ENCODE assay signal across 18 cellular contexts in the genomic region with DNA sequence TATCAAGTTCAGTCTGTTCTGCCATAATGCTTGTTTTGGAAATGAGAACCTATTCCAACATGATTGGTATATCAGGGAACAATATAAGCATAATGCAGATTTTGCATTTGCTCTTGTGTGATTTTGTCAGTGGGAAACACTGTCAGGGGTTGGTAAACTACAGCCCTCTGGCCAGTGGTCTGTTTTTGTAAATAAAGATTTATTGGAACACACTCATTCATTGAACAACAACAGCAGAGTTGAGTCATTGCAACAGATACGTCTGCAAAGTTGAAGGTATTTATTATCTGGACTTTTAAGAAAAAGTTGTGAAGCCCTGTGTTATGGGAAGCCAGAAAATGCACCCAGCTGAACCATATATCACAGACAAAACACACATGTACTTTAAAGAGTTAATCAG.
DNase-seq lines count a peak whose midpoint lies in the region; TF ChIP-seq lines count a peak whose summit lies in the region.
"Had no signal": no experiment of that assay in that cellular context is flagged by ENCODE, and none has a peak within 500 bp of the region (broad histone marks: within the 10 kb centered on the region; RNA-seq: fewer than 3 reads in every experiment).

No MANE protein-coding gene starts in this region.

- H4K8ac ChIP-seq in trophoblast cell (ENCODE audit: low read depth, low read length) = no peak overlapping the region

- no peak overlapping the region for H2BK120ac ChIP-seq in trophoblast cell (ENCODE audit: insufficient read depth, low read length, poor library complexity)

- peaks cover 70% of the 10 kb centered on the region for H3F3A ChIP-seq in GM23248 (ENCODE audit: insufficient read depth)

- no peak overlapping the region for H4K91ac ChIP-seq in trophoblast cell (ENCODE audit: low read depth, low read length)

- no peak overlapping the region for H3K4me3 ChIP-seq in ACC112 (ENCODE audit: low read depth, low read length)
- H3K4me3 ChIP-seq in GM23248 = no peak overlapping the region
- no peak overlapping the region for H3K4me3 ChIP-seq in adipocyte (ENCODE audit: low read length)
- H3K4me3 ChIP-seq in fibroblast of villous mesenchyme (ENCODE audit: low read depth, low read length) = no peak overlapping the region
- H3K4me3 ChIP-seq in trophoblast cell (ENCODE audit: low read depth, low read length) = no peak overlapping the region
- H3K4me3 ChIP-seq: A549 had no signal

- H4K12ac ChIP-seq in trophoblast cell (ENCODE audit: low read depth, low read length) = no peak overlapping the region

- H3K18ac ChIP-seq in trophoblast cell (ENCODE audit: low read length) = no peak overlapping the region

- peaks cover 5% of the 10 kb centered on the region for H3K4me1 Mint-ChIP-seq in MCF 10A (ENCODE audit: insufficient read depth, unreplicated experiment)
- H3K4me1 Mint-ChIP-seq: CD4-positive, alpha-beta memory T cell had no signal

- TF ChIP-seq CTCF in fibroblast of villous mesenchyme (IDR thresholded peaks at IDR 0.05; ENCODE audit: insufficient read depth, low read depth, low read length) = no peak
- no peak for TF ChIP-seq CTCF in MCF 10A (IDR thresholded peaks at IDR 0.05; ENCODE audit: unreplicated experiment)

- H3K9ac ChIP-seq in GM23248 (peak overlapping the region; percentile 70), adipocyte (ENCODE audit: low read length) (peak overlapping the region; percentile 70), trophoblast cell (ENCODE audit: low read length) (no peak overlapping the region)

- H2AFZ ChIP-seq in ACC112 (ENCODE audit: low read length, unreplicated experiment) (no peak overlapping the region), GM23248 (no peak overlapping the region), trophoblast cell (ENCODE audit: insufficient read depth, low read length, poor library complexity) (no peak overlapping the region)

- BruUV-seq in MCF 10A (replicated peaks; lab: Mats Ljungman, UMichigan) = no TSS peak

- H3K4me1 ChIP-seq in ACC112 (ENCODE audit: control insufficient read depth, insufficient read depth, low read length, unreplicated experiment) = peaks cover 60% of the 10 kb centered on the region
- peaks cover 63% of the 10 kb centered on the region for H3K4me1 ChIP-seq in GM23248 (ENCODE audit: insufficient read depth)
- peaks cover 31% of the 10 kb centered on the region for H3K4me1 ChIP-seq in adipocyte (ENCODE audit: control insufficient read depth, insufficient read depth, low read length)
- no peaks in the 10 kb centered on the region for H3K4me1 ChIP-seq in trophoblast cell (ENCODE audit: control insufficient read depth in 1 of 2, insufficient read depth in 2 of 2, low read length in 2 of 2)

- H2AK5ac ChIP-seq in trophoblast cell (ENCODE audit: low read length) = no peak overlapping the region

- H3K23ac ChIP-seq in trophoblast cell (ENCODE audit: low read length) = no peak overlapping the region

- H3K4me3 Mint-ChIP-seq in MCF 10A (ENCODE audit: unreplicated experiment) = no peak overlapping the region
- H3K4me3 Mint-ChIP-seq: CD4-positive, alpha-beta memory T cell had no signal

- CTCF ChIA-PET in MCF 10A (lab: Yijun Ruan, JAX) = interaction anchor here (0.6 kb wide), 1 partner anchor 56 kb away, joined by 3 read pairs; no protein-coding TSS in a partner anchor

- in situ Hi-C loops in GM23248 (cut with MboI) = no loop called here

- no peaks in the 10 kb centered on the region for H3K27me3 Mint-ChIP-seq in MCF 10A (ENCODE audit: insufficient read depth, unreplicated experiment)

- H3K36me3 ChIP-seq in ACC112 (ENCODE audit: insufficient read depth, low read length) (peaks cover 33% of the 10 kb centered on the region), GM23248 (ENCODE audit: low read depth) (peaks cover 6% of the 10 kb centered on the region; the same call in 1 of the 2 replicates), adipocyte (ENCODE audit: control insufficient read depth, insufficient read depth, low read length, severe bottlenecking) (no peaks in the 10 kb centered on the region), trophoblast cell (ENCODE audit: control insufficient read depth in 1 of 2, insufficient read depth in 2 of 2, low read length in 2 of 2) (no peaks in the 10 kb centered on the region)

- peak overlapping the region; percentile 98; the same call in 1 of the 2 replicates for H3K27ac ChIP-seq in ACC112 (ENCODE audit: low read depth, low read length)
- H3K27ac ChIP-seq in GM23248 = peak overlapping the region; percentile 92
- no peak overlapping the region for H3K27ac ChIP-seq in trophoblast cell (ENCODE audit: low read depth, low read length)

- DNase-seq in GM23248 (no peak), adipocyte (ENCODE audit: low read depth) (no peak), fibroblast of villous mesenchyme (ENCODE audit: low read depth) (peak; percentile 37), foreskin melanocyte (no peak), trophoblast cell (no peak), MCF 10A (ENCODE audit: unreplicated experiment) (no peak), amniotic stem cell (lab: John Stamatoyannopoulos, UW) (no peak)
- DNase-seq: 8988T; C1 segment of cervical spinal cord; Calu3; CD4-positive, alpha-beta memory T cell; COR-L47; DMS53; DMS79 treated with DMSO at 0.1 percent for 48 hours; H7; HCEC 1CT had no signal

- no peaks in the 10 kb centered on the region for H3K27me3 ChIP-seq in ACC112 (ENCODE audit: insufficient read depth, low read length)
- H3K27me3 ChIP-seq in GM23248 (replicated peaks; ENCODE audit: insufficient read depth) = no peaks in the 10 kb centered on the region
- no peaks in the 10 kb centered on the region for H3K27me3 ChIP-seq in adipocyte (replicated peaks; ENCODE audit: control insufficient read depth, insufficient read depth, low read length)
- H3K27me3 ChIP-seq in trophoblast cell (ENCODE audit: insufficient read depth, low read length) = no peaks in the 10 kb centered on the region

- H3K36me3 Mint-ChIP-seq in MCF 10A (ENCODE audit: insufficient read depth, unreplicated experiment) = peaks cover 7% of the 10 kb centered on the region
- H3K36me3 Mint-ChIP-seq: CD4-positive, alpha-beta memory T cell had no signal

- no peak overlapping the region for H3K27ac Mint-ChIP-seq in MCF 10A (ENCODE audit: low read depth, unreplicated experiment)
- H3K27ac Mint-ChIP-seq: CD4-positive, alpha-beta memory T cell had no signal

- H3K14ac ChIP-seq in trophoblast cell (ENCODE audit: low read length) = no peak overlapping the region

- H3K4me2 ChIP-seq in GM23248 (ENCODE audit: unreplicated experiment) = peak overlapping the region; percentile 24
- H3K4me2 ChIP-seq in trophoblast cell (ENCODE audit: low read length) = no peak overlapping the region
- H3K4me2 ChIP-seq: A549 had no signal

- no peak overlapping the region for H2BK5ac ChIP-seq in trophoblast cell (ENCODE audit: low read depth, low read length, poor library complexity)

- no peaks in the 10 kb centered on the region for H4K20me1 ChIP-seq in GM23248 (ENCODE audit: insufficient read depth)

- H3K79me2 ChIP-seq in ACC112 (ENCODE audit: control insufficient read depth, insufficient read depth, low read length, unreplicated experiment) = peaks cover 33% of the 10 kb centered on the region
- peaks cover 71% of the 10 kb centered on the region for H3K79me2 ChIP-seq in GM23248 (ENCODE audit: insufficient read depth)
- H3K79me2 ChIP-seq in trophoblast cell (ENCODE audit: control insufficient read depth, insufficient read depth, low read length, poor library complexity) = no peaks in the 10 kb centered on the region

- no peaks in the 10 kb centered on the region for H3K9me3 ChIP-seq in GM23248 (ENCODE audit: low read depth)
- peaks cover 7% of the 10 kb centered on the region for H3K9me3 ChIP-seq in adipocyte (ENCODE audit: control insufficient read depth, low read length)
- peaks cover 2% of the 10 kb centered on the region for H3K9me3 ChIP-seq in trophoblast cell (ENCODE audit: insufficient read depth, low read depth, low read length)

- no peaks in the 10 kb centered on the region for H3K9me2 ChIP-seq in GM23248 (ENCODE audit: insufficient read depth)

- intact Hi-C loops in MCF 10A (cut with micrococcal nuclease) = no loop called here

- H3K9me3 Mint-ChIP-seq in MCF 10A (ENCODE audit: unreplicated experiment) = peaks cover 10% of the 10 kb centered on the region

- no peaks in the 10 kb centered on the region for H3K79me1 ChIP-seq in trophoblast cell (ENCODE audit: low read length)

- no peak overlapping the region for H3K4ac ChIP-seq in trophoblast cell (ENCODE audit: low read depth, low read length)

- POLR2A ChIA-PET in MCF 10A (lab: Yijun Ruan, JAX) = no interaction called here

- H2BK12ac ChIP-seq in trophoblast cell (ENCODE audit: low read length) = no peak overlapping the region

- 14 to 33% methylated on average over 1 of the region's 1 CpG for WGBS in GM23248 (ENCODE audit: low coverage in 1 of 2, low lambda C conversion rate in 2 of 2, missing lambda C conversion rate in 2 of 2), 2 experiments
- WGBS in trophoblast cell (ENCODE audit: extremely low coverage, insufficient coverage, insufficient read length) = no CpG with 5 or more reads among the region's 1 CpG
